Comparison of ENCODE assay signal across 23 cellular contexts in the genomic region with DNA sequence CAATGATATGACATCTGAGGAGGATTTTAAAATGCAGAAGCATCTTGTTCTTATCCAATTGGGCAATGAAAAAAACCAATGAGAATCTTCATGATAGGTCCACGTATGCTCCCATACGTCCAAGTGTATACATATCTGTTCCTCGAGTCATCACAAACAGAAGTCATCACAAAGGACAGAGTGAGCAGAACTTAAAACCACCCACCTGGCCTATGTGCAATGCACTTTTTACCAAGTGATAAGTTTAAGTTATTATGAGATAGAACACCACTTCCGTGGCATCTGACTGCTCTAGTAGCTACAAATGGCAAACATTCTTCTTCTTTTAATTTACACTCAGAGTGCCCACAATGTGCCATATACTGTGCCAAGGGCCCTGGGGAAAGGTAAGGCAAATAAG.
"Had no signal": no experiment of that assay in that cellular context is flagged by ENCODE, and none has a peak within 500 bp of the region (broad histone marks: within the 10 kb centered on the region; RNA-seq: fewer than 3 reads in every experiment).

No MANE protein-coding gene starts in this region.

- H3K9me3 Mint-ChIP-seq: activated naive CD8-positive, alpha-beta T cell treated with anti-CD3 and anti-CD28 coated beads, Interleukin-2, amount 50 U/mL, for 24 hours; stimulated activated memory B cell treated with anti-CD40 and anti-IgM and Interleukin-4, amounts not matched to agents 10 μg/mL and 1 μg/mL and 100 μg/mL, for 72 hours had no signal

- H3K27ac Mint-ChIP-seq: activated naive CD8-positive, alpha-beta T cell treated with anti-CD3 and anti-CD28 coated beads, Interleukin-2, amount 50 U/mL, for 24 hours; stimulated activated memory B cell treated with anti-CD40 and anti-IgM and Interleukin-4, amounts not matched to agents 10 μg/mL and 1 μg/mL and 100 μg/mL, for 72 hours had no signal

- H3K36me3 Mint-ChIP-seq: stimulated activated memory B cell treated with anti-CD40 and anti-IgM and Interleukin-4, amounts not matched to agents 10 μg/mL and 1 μg/mL and 100 μg/mL, for 72 hours had no signal

- H3K36me3 ChIP-seq: esophagus muscularis mucosa, gastrocnemius medialis, stomach, suprapubic skin, vagina had no signal

- DNase-seq: activated CD4-positive, alpha-beta T cell treated with anti-CD3 and anti-CD28 coated beads for 1 hour; activated CD4-positive, alpha-beta T cell treated with anti-CD3 and anti-CD28 coated beads, Interleukin-2, amount 50 U/mL, for 1 hour; activated gamma-delta T cell; activated naive CD4-positive, alpha-beta T cell treated with anti-CD3 and anti-CD28 coated beads, Interleukin-2, amount 50 U/mL, for 16 hours; activated naive CD8-positive, alpha-beta T cell treated with anti-CD3 and anti-CD28 coated beads, Interleukin-2, amount 50 U/mL, for 24 hours; body of pancreas; effector memory CD4-positive, alpha-beta T cell; gastrocnemius medialis; islet precursor cell; left cardiac atrium; posterior cingulate gyrus; small intestine; stimulated activated CD4-positive, alpha-beta T cell treated with anti-CD3 and anti-CD28 coated beads, Interleukin-2, amount 100 ng/mL, for 24 hours; stomach; trophoblast cell had no signal

- FAIRE-seq: colon, endothelial cell of umbilical vein, small intestine, TTC549 had no signal

- H3K27ac ChIP-seq: esophagus muscularis mucosa, gastrocnemius medialis, stomach, suprapubic skin, vagina had no signal

- H3K4me3 ChIP-seq: body of pancreas, esophagus muscularis mucosa, gastrocnemius medialis, stomach, suprapubic skin, vagina had no signal

- H3K4me3 Mint-ChIP-seq: activated naive CD8-positive, alpha-beta T cell treated with anti-CD3 and anti-CD28 coated beads, Interleukin-2, amount 50 U/mL, for 24 hours; stimulated activated memory B cell treated with anti-CD40 and anti-IgM and Interleukin-4, amounts not matched to agents 10 μg/mL and 1 μg/mL and 100 μg/mL, for 72 hours had no signal

- H3K4me1 ChIP-seq: body of pancreas, gastrocnemius medialis had no signal

- ATAC-seq: activated naive CD8-positive, alpha-beta T cell treated with anti-CD3 and anti-CD28 coated beads, Interleukin-2, amount 50 U/mL, for 24 hours; body of pancreas; gastrocnemius medialis; left cardiac atrium; sciatic nerve; stimulated activated memory B cell treated with anti-CD40 and anti-IgM and Interleukin-4, amounts not matched to agents 10 μg/mL and 1 μg/mL and 100 μg/mL, for 72 hours had no signal

- H3K9me3 ChIP-seq: body of pancreas, esophagus muscularis mucosa, gastrocnemius medialis, stomach, suprapubic skin, vagina had no signal

- H3K4me1 Mint-ChIP-seq: stimulated activated memory B cell treated with anti-CD40 and anti-IgM and Interleukin-4, amounts not matched to agents 10 μg/mL and 1 μg/mL and 100 μg/mL, for 72 hours had no signal

- H3K27me3 ChIP-seq: body of pancreas, gastrocnemius medialis, stomach, suprapubic skin, vagina had no signal

- H3K27me3 Mint-ChIP-seq: activated naive CD8-positive, alpha-beta T cell treated with anti-CD3 and anti-CD28 coated beads, Interleukin-2, amount 50 U/mL, for 24 hours; stimulated activated memory B cell treated with anti-CD40 and anti-IgM and Interleukin-4, amounts not matched to agents 10 μg/mL and 1 μg/mL and 100 μg/mL, for 72 hours had no signal
